Comparison of ENCODE assay signal across 9 cellular contexts in the genomic region with DNA sequence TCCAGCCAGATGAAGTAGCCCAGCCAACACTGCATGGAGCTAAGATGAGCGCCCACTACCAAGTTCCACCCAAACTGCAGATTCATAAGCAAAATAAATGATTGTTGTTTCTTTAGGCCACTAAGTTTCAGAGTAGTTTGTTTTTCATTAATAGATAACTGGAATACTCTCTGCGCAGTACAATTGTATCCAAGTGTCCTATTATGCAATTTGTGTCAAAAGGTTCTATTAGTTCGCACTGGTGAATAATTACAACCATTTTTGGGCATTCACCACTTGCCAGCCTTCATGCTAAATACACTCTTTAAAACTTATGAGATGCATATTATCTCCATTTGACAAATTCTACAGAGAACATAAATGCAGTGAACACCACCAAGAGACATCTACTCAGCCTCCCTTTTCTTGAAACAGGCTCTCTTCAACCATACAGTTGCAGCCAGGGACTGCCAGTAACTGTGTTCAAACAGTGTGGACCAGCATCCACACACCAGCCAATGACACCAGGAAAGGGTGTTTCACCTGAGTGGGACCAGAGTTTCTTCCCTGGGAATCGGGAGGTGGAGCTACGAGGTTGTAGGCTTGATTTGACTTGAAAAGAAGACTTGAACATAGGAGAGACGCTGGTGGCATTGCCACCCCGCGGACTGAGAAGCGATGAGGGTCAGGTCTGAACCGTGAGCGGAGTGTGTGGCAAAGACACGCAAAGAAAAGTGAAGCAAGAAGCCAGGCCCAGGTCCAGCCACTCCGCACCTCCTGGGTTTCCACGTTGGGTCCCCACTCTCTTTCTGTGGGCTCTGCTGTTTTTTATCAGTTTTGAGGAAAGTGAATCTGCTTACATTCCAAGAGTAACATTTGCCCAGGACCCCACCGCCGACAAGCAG. TPM values are rescaled to one million over a fixed set of nuclear protein-coding genes. Genes with fewer than 3 reads are reported as not detected.
"Had no signal": no experiment of that assay in that cellular context is flagged by ENCODE, and none has a peak within 500 bp of the region (broad histone marks: within the 10 kb centered on the region; RNA-seq: fewer than 3 reads in every experiment).

No MANE protein-coding gene starts in this region.

- H3K4me2 ChIP-seq: GM23338 had no signal

- H3K27ac ChIP-seq: HL-60 had no signal

- ATAC-seq: GM23338 had no signal

- DNase-seq: H9, HCEC 1CT, KBM-7 had no signal

- H3K27ac Mint-ChIP-seq: GM23338, H9 had no signal

- FAIRE-seq: H1, H54, HTR-8/SVneo had no signal

- H3K4me3 Mint-ChIP-seq: GM23338, H9, IgD-negative memory B cell had no signal

- H3K27me3 Mint-ChIP-seq: IgD-negative memory B cell had no signal

- H3K4me1 Mint-ChIP-seq: GM23338, IgD-negative memory B cell had no signal

- H2AFZ ChIP-seq: GM23338 had no signal

- H3K4me3 ChIP-seq: GM23338 had no signal

- H3K9me3 Mint-ChIP-seq: H9 had no signal

RNA-seq across cellular contexts. Expression of a gene that starts 53.0 kb away (rescaled TPM):
- polyA plus RNA-seq: IgD-negative memory B cell had no signal
